ENCODE assay signal across 12 cellular contexts in the genomic region with DNA sequence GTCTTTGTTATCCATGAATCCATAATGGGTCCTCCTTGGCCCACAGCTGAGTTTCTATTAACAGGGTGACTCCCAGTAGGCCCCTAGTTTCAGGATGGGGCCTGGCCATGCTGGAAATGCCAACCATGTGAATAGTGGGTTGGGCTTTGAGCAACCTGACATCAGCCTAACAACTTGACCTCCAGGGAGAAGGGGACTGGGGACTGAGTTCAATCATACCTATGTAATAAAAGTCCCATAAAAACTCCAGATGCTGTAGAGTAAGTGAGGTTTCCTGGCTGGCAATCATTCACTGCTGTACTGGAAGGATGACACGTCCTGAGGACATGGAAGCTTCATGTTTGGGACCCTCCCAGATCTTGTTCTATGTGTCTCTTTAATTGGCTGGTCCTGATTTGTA. TPM values are rescaled to one million over a fixed set of nuclear protein-coding genes. Genes with fewer than 3 reads are reported as not detected.
DNase-seq lines count a peak whose midpoint lies in the region; ATAC-seq and TF ChIP-seq lines count a peak whose summit lies in the region.
"Had no signal": no experiment of that assay in that cellular context is flagged by ENCODE, and none has a peak within 500 bp of the region (broad histone marks: within the 10 kb centered on the region; RNA-seq: fewer than 3 reads in every experiment).

No MANE protein-coding gene starts in this region.

- no peak overlapping the region for H3K4me3 Mint-ChIP-seq in nephron progenitor cell
- H3K4me3 Mint-ChIP-seq: activated naive CD4-positive, alpha-beta T cell treated with anti-CD3 and anti-CD28 coated beads for 36 hours had no signal

- BruUV-seq in PC-3 (replicated peaks; lab: Mats Ljungman, UMichigan), result no TSS peak

- H2AFZ ChIP-seq in PC-3 (ENCODE audit: low read length), result no peak overlapping the region

- peak overlapping the region; percentile 92 for H3K27ac Mint-ChIP-seq in nephron progenitor cell
- H3K27ac Mint-ChIP-seq: activated naive CD4-positive, alpha-beta T cell treated with anti-CD3 and anti-CD28 coated beads for 36 hours had no signal

- H3K36me3 Mint-ChIP-seq in nephron progenitor cell (ENCODE audit: low read depth), result peaks cover 30% of the 10 kb centered on the region

- H3K79me2 ChIP-seq in PC-3 (ENCODE audit: low read length), result peaks cover 100% of the 10 kb centered on the region

- no peaks in the 10 kb centered on the region for H3K9me2 ChIP-seq in PC-3 (replicated peaks; ENCODE audit: low read length)

- no peak overlapping the region for H3K4me2 ChIP-seq in PC-3 (ENCODE audit: low read length)

- CTCF ChIA-PET in PC-3 (lab: Charles Lee), result no interaction called here

- H3K27ac ChIP-seq in PC-3 (ENCODE audit: low read length), result no peak overlapping the region
- H3K27ac ChIP-seq: suprapubic skin had no signal

- in situ Hi-C loops in HAP-1 (cut with MboI; ENCODE audit: low sequenced_read_pairs), result loop anchor here (25.0 kb wide), 1 partner anchor 295 kb away; the partner anchor contains the start of genes MITD1 and MRPL30

- TF ChIP-seq CTCF in PC-3 (conservative IDR thresholded peaks at IDR 0.05; ENCODE audit: low read depth, low read length) (no peak), fibroblast of mammary gland (conservative IDR thresholded peaks at IDR 0.05; ENCODE audit: control insufficient read depth, insufficient read depth, low read depth, low read length) (no peak), nephron progenitor cell (IDR thresholded peaks at IDR 0.05) (no peak)

- H3K4me1 ChIP-seq in HAP-1, result peaks cover 17% of the 10 kb centered on the region
- H3K4me1 ChIP-seq in PC-3 (ENCODE audit: insufficient read depth, low read length), result peaks cover 22% of the 10 kb centered on the region

- intact Hi-C loops in PC-3 (cut with micrococcal nuclease) (no loop called here), sciatic nerve (cut with DNase I) (no loop called here)

- peaks cover 91% of the 10 kb centered on the region for H3K4me1 Mint-ChIP-seq in nephron progenitor cell

- peak; percentile 49 for ATAC-seq in PC-3
- ATAC-seq in sciatic nerve, result no peak

- H3K36me3 ChIP-seq in HAP-1 (replicated peaks) (no peaks in the 10 kb centered on the region; the same call in 1 of the 2 replicates), PC-3 (ENCODE audit: low read depth, low read length) (peaks cover 6% of the 10 kb centered on the region; the same call in 1 of the 2 replicates)
- H3K36me3 ChIP-seq: suprapubic skin had no signal

- H3K27me3 ChIP-seq in HAP-1 (ENCODE audit: low read depth), result no peaks in the 10 kb centered on the region
- no peaks in the 10 kb centered on the region for H3K27me3 ChIP-seq in PC-3 (ENCODE audit: low read length)
- H3K27me3 ChIP-seq: suprapubic skin had no signal

- H3F3A ChIP-seq in PC-3 (ENCODE audit: low read length, unreplicated experiment), result no peaks in the 10 kb centered on the region

- no peaks in the 10 kb centered on the region for H3K9me3 Mint-ChIP-seq in nephron progenitor cell
- H3K9me3 Mint-ChIP-seq: activated naive CD4-positive, alpha-beta T cell treated with anti-CD3 and anti-CD28 coated beads for 36 hours had no signal

- H3K4me3 ChIP-seq in HAP-1 (no peak overlapping the region), PC-3 (ENCODE audit: low read length) (no peak overlapping the region), fibroblast of mammary gland (ENCODE audit: control insufficient read depth, low read depth, low read length) (no peak overlapping the region)
- H3K4me3 ChIP-seq: suprapubic skin had no signal

- POLR2A ChIA-PET in PC-3 (lab: Charles Lee; ENCODE audit: unreplicated experiment), result no interaction called here

- H4K20me1 ChIP-seq in PC-3 (ENCODE audit: low read length), result no peaks in the 10 kb centered on the region

- peaks cover 5% of the 10 kb centered on the region for H3K27me3 Mint-ChIP-seq in nephron progenitor cell (ENCODE audit: low read depth, poor library complexity)

- DNase-seq in HAP-1 (ENCODE audit: low spot score in 2 of 2) (peak; percentile 44 to 68), PC-3 (no peak), fibroblast of mammary gland (ENCODE audit: low read depth) (peak; percentile 37), nephron progenitor cell (peak; percentile 26), H4 (ENCODE audit: low spot score) (no peak), sciatic nerve (ENCODE audit: low spot score) (no peak), SHP77 treated with DMSO at 0.1 percent for 48 hours (lab: John Stamatoyannopoulos, UW) (no peak)
- DNase-seq: activated CD4-positive, alpha-beta T cell treated with anti-CD3 and anti-CD28 coated beads for 4 hours; activated naive CD4-positive, alpha-beta T cell treated with anti-CD3 and anti-CD28 coated beads for 36 hours; NCI-H2081; occipital lobe had no signal

- no peak overlapping the region for H3K9ac ChIP-seq in PC-3 (ENCODE audit: low read length)

- no peaks in the 10 kb centered on the region for H3K9me3 ChIP-seq in HAP-1
- H3K9me3 ChIP-seq in PC-3 (ENCODE audit: low read length), result no peaks in the 10 kb centered on the region
- H3K9me3 ChIP-seq: suprapubic skin had no signal

RNA-seq across cellular contexts. Expression of gene REV1, which starts 7.9 kb away (rescaled TPM):
- total RNA-seq in PC-3 (2014; rRNA removed), result 17.9 and 29.0 TPM in 2 replicates
- total RNA-seq in H4 (2014; rRNA removed; shearing (Covaris generic)), result 9.3 and 14.9 TPM in 2 replicates
- total RNA-seq in sciatic nerve, result 75.2 TPM

Comparison
In these comparisons a context has a peak if more than half of its experiments do, and no peak if none do; other contexts are left out.
1. DNase-seq: peak in HAP-1 (2 of 2), fibroblast of mammary gland (single experiment) and nephron progenitor cell (single experiment); none in PC-3 (single experiment), H4 (single experiment), sciatic nerve (single experiment) and SHP77 treated with DMSO at 0.1 percent for 48 hours (single experiment).